ENCODE assay signal across 8 cellular contexts in the genomic region with DNA sequence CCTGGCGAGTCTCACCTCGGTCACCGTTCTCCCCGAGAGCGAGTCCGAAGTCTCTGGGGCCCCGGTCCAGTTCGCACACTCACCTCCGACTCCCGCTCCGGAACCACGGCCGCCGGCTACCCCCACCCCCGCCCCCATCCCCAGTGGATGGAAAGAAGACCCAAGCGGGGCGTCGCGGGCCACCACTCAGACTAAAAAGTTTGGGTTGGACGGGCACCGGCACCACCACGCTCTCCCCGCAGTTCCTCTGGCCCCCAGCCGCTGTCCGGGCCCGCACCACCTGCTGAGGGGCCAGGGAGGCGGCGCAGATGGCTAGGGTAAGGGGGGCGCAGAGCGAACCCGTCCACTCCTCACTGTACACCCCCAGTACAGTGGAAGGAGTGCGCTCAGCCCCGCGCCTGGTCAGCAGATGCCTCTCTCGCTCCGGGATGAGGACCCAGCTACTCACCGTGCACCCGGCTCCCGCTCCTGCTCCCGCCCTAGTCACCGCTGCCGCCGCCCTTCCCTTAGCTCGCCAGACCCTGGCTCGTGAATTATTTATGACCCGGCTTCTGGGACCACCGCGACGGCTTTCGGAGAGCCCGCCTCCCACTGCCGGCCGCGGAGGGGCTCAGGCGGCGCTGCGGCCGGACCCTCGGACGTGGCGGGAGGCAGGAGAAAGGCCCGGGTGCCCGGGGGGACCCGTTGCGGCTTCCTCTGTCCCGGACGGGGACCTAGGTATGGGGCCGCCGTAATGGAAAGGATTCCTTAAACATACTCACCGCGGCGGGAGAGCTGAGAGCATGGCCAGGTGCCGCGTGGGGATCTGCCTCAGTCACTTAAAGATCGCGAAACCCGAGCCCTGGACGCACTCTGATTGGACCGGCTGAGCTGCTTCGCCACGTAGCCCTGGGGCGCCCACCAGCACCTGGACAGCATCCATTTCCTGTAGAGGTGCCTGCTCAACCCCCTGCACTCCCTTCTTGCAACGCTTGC. TPM values are rescaled to one million over a fixed set of nuclear protein-coding genes. Genes with fewer than 3 reads are reported as not detected.
DNase-seq lines count a peak whose midpoint lies in the region; ATAC-seq and TF ChIP-seq lines count a peak whose summit lies in the region.

A gene with protein sequence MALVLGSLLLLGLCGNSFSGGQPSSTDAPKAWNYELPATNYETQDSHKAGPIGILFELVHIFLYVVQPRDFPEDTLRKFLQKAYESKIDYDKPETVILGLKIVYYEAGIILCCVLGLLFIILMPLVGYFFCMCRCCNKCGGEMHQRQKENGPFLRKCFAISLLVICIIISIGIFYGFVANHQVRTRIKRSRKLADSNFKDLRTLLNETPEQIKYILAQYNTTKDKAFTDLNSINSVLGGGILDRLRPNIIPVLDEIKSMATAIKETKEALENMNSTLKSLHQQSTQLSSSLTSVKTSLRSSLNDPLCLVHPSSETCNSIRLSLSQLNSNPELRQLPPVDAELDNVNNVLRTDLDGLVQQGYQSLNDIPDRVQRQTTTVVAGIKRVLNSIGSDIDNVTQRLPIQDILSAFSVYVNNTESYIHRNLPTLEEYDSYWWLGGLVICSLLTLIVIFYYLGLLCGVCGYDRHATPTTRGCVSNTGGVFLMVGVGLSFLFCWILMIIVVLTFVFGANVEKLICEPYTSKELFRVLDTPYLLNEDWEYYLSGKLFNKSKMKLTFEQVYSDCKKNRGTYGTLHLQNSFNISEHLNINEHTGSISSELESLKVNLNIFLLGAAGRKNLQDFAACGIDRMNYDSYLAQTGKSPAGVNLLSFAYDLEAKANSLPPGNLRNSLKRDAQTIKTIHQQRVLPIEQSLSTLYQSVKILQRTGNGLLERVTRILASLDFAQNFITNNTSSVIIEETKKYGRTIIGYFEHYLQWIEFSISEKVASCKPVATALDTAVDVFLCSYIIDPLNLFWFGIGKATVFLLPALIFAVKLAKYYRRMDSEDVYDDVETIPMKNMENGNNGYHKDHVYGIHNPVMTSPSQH (minus strand): TSS at position 807 of the 975 bp plus-strand sequence. CDS start 8,117 bp downstream, outside the sequence.

- TF ChIP-seq RAD21 in liver (IDR thresholded peaks at IDR 0.05) = no peak

- TF ChIP-seq CTCF in LNCaP clone FGC (IDR thresholded peaks at IDR 0.05; ENCODE audit: control insufficient read depth, extremely low read depth, insufficient read depth) (no peak), MCF 10A (IDR thresholded peaks at IDR 0.05; ENCODE audit: unreplicated experiment) (no peak), liver (IDR thresholded peaks at IDR 0.05; ENCODE audit: low read depth, low read length, missing input control) (no peak)

- H3K27ac Mint-ChIP-seq in MCF 10A (ENCODE audit: low read depth, unreplicated experiment) = no peak within 1 kb of the TSS
- no peak within 1 kb of the TSS for H3K27ac Mint-ChIP-seq in stimulated activated naive CD8-positive, alpha-beta T cell treated with anti-CD3 and anti-CD28 coated beads, Interleukin-15, Interleukin-2, amounts not matched to agents 100 ng/mL and 50 ng/mL, for 24 hours

- no peaks in the 10 kb centered on the region for H3K9me3 Mint-ChIP-seq in MCF 10A (ENCODE audit: unreplicated experiment)
- no peaks in the 10 kb centered on the region for H3K9me3 Mint-ChIP-seq in stimulated activated naive CD8-positive, alpha-beta T cell treated with anti-CD3 and anti-CD28 coated beads, Interleukin-15, Interleukin-2, amounts not matched to agents 100 ng/mL and 50 ng/mL, for 24 hours

- no peaks in the 10 kb centered on the region for H3K36me3 Mint-ChIP-seq in MCF 10A (ENCODE audit: insufficient read depth, unreplicated experiment)
- no peaks in the 10 kb centered on the region for H3K36me3 Mint-ChIP-seq in stimulated activated naive CD8-positive, alpha-beta T cell treated with anti-CD3 and anti-CD28 coated beads, Interleukin-15, Interleukin-2, amounts not matched to agents 100 ng/mL and 50 ng/mL, for 24 hours (ENCODE audit: low read depth)

- POLR2A ChIA-PET in MCF 10A (lab: Yijun Ruan, JAX) = interaction anchor here (0.5 kb wide), 1 partner anchor 9 kb away, joined by 3 read pairs; no protein-coding TSS in a partner anchor

- no peak within 1 kb of the TSS for H3K9ac ChIP-seq in liver (ENCODE audit: low read depth in 1 of 2, low read length in 2 of 2)

- H3K36me3 ChIP-seq in liver (ENCODE audit: control insufficient read depth in 4 of 4, insufficient read depth in 3 of 4, low read depth in 1 of 4, low read length in 3 of 4) = no peaks in the 10 kb centered on the region

- DNase-seq in AG20443 (ENCODE audit: low spot score) (peak; percentile 35), LNCaP clone FGC (ENCODE audit: low read depth) (no peak), MCF 10A (ENCODE audit: unreplicated experiment) (no peak)
- DNase-seq in stimulated activated naive CD4-positive, alpha-beta T cell treated with Interleukin-2 at 50 U/mL for 16 hours (lab: John Stamatoyannopoulos, UW) = no peak

- H3K4me1 ChIP-seq in liver (ENCODE audit: control insufficient read depth in 4 of 4, insufficient read depth in 4 of 4, low read length in 3 of 4) = peaks cover 6 to 23% (median 18%) of the 10 kb centered on the region in 4 donors

- no peak within 1 kb of the TSS for H3K27ac ChIP-seq in liver (ENCODE audit: low read depth in 1 of 2, low read length in 2 of 2)

- WGBS in liver = 3% methylated on average over 83 of the region's 83 CpGs

- H3K27me3 ChIP-seq in liver (ENCODE audit: control insufficient read depth in 4 of 4, insufficient read depth in 4 of 4, low read length in 3 of 4) = peaks cover 0 to 9% (median 4%) of the 10 kb centered on the region in 4 donors

- H3K9me3 ChIP-seq in liver (ENCODE audit: control insufficient read depth in 4 of 4, low read length in 3 of 4) = peaks cover 0 to 1% (median 0%) of the 10 kb centered on the region in 4 donors

- CTCF ChIA-PET in MCF 10A (lab: Yijun Ruan, JAX) = no interaction called here

- peaks cover 79% of the 10 kb centered on the region for H3K27me3 Mint-ChIP-seq in MCF 10A (ENCODE audit: insufficient read depth, unreplicated experiment)
- H3K27me3 Mint-ChIP-seq in stimulated activated naive CD8-positive, alpha-beta T cell treated with anti-CD3 and anti-CD28 coated beads, Interleukin-15, Interleukin-2, amounts not matched to agents 100 ng/mL and 50 ng/mL, for 24 hours = peaks cover 77% of the 10 kb centered on the region

- BruUV-seq in MCF 10A (replicated peaks; lab: Mats Ljungman, UMichigan) = no TSS peak

- intact Hi-C loops in MCF 10A (cut with micrococcal nuclease) = no loop called here

- ATAC-seq in HG02759 (IDR thresholded peaks at IDR 0.05; ENCODE audit: unreplicated experiment) (no peak), HG03342 (IDR thresholded peaks at IDR 0.05; ENCODE audit: unreplicated experiment) (no peak)

- peak within 1 kb of the TSS; percentile 64 for H3K4me3 Mint-ChIP-seq in MCF 10A (ENCODE audit: unreplicated experiment)
- peak within 1 kb of the TSS; percentile 75 for H3K4me3 Mint-ChIP-seq in stimulated activated naive CD8-positive, alpha-beta T cell treated with anti-CD3 and anti-CD28 coated beads, Interleukin-15, Interleukin-2, amounts not matched to agents 100 ng/mL and 50 ng/mL, for 24 hours

- peaks cover 10% of the 10 kb centered on the region for H3K4me1 Mint-ChIP-seq in MCF 10A (ENCODE audit: insufficient read depth, unreplicated experiment)
- peaks cover 19% of the 10 kb centered on the region for H3K4me1 Mint-ChIP-seq in stimulated activated naive CD8-positive, alpha-beta T cell treated with anti-CD3 and anti-CD28 coated beads, Interleukin-15, Interleukin-2, amounts not matched to agents 100 ng/mL and 50 ng/mL, for 24 hours (ENCODE audit: low read depth)

- H3K4me3 ChIP-seq in LNCaP clone FGC (ENCODE audit: low read depth, low read length) (peak within 1 kb of the TSS; percentile 43), liver (ENCODE audit: low read depth in 1 of 3, low read length in 3 of 3) (peak within 1 kb of the TSS; percentile 5 to 55 (median 45))

TF ChIP-seq in liver, 16 proteins besides CTCF, POLR2A, EP300 and RAD21 (continues in another document):
- TF ChIP-seq, protein P1, sequence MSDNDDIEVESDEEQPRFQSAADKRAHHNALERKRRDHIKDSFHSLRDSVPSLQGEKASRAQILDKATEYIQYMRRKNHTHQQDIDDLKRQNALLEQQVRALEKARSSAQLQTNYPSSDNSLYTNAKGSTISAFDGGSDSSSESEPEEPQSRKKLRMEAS (IDR thresholded peaks at IDR 0.05) = no peak
- TF ChIP-seq, protein P2, sequence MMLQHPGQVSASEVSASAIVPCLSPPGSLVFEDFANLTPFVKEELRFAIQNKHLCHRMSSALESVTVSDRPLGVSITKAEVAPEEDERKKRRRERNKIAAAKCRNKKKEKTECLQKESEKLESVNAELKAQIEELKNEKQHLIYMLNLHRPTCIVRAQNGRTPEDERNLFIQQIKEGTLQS (IDR thresholded peaks at IDR 0.05) = no peak
- TF ChIP-seq YY1 (IDR thresholded peaks at IDR 0.05) (no peak), HNF4G (IDR thresholded peaks at IDR 0.05) (no peak), FOXA1 (IDR thresholded peaks at IDR 0.05) (no peak), NR2F2 (IDR thresholded peaks at IDR 0.05) (no peak), TAF1 (conservative IDR thresholded peaks at IDR 0.05) (no peak), SP1 (IDR thresholded peaks at IDR 0.05) (no peak), EGR1 (IDR thresholded peaks at IDR 0.05; ENCODE audit: low read depth in 2 of 2) (no peak)
- TF ChIP-seq, protein P3, sequence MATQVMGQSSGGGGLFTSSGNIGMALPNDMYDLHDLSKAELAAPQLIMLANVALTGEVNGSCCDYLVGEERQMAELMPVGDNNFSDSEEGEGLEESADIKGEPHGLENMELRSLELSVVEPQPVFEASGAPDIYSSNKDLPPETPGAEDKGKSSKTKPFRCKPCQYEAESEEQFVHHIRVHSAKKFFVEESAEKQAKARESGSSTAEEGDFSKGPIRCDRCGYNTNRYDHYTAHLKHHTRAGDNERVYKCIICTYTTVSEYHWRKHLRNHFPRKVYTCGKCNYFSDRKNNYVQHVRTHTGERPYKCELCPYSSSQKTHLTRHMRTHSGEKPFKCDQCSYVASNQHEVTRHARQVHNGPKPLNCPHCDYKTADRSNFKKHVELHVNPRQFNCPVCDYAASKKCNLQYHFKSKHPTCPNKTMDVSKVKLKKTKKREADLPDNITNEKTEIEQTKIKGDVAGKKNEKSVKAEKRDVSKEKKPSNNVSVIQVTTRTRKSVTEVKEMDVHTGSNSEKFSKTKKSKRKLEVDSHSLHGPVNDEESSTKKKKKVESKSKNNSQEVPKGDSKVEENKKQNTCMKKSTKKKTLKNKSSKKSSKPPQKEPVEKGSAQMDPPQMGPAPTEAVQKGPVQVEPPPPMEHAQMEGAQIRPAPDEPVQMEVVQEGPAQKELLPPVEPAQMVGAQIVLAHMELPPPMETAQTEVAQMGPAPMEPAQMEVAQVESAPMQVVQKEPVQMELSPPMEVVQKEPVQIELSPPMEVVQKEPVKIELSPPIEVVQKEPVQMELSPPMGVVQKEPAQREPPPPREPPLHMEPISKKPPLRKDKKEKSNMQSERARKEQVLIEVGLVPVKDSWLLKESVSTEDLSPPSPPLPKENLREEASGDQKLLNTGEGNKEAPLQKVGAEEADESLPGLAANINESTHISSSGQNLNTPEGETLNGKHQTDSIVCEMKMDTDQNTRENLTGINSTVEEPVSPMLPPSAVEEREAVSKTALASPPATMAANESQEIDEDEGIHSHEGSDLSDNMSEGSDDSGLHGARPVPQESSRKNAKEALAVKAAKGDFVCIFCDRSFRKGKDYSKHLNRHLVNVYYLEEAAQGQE (IDR thresholded peaks at IDR 0.05) = no peak

RNA-seq across cellular contexts. Expression of the gene that starts here (rescaled TPM):
- total RNA-seq in MCF 10A (2022) (not detected in 2 replicates), liver (1 to 10 TPM; 3.8 to 5.2 TPM)
- 1 to 10 TPM; 1.2 to 3.6 TPM for polyA plus RNA-seq in liver
